22 cellular contexts compared by ENCODE assay signal in the genomic region with DNA sequence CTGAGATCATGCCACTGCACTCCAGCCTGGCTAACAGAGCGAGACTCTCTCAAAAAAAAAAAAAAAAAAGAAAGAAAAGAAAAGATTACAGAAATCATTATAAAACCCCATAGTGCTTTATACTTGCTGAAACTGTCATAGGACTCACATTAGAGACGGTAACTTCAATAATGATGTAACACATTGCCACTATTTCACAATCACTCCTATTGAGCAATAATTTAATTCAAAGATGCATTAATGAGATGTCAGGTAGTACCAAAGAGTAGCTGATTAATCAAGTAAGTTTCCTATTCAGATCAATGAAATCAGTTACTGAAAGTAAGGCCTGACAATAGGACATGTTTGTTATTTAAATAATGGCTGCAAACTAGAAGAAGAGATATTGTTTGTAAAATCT.
"Had no signal": no experiment of that assay in that cellular context is flagged by ENCODE, and none has a peak within 500 bp of the region (broad histone marks: within the 10 kb centered on the region; RNA-seq: fewer than 3 reads in every experiment).

No MANE protein-coding gene starts in this region.

- DNase-seq: dermis blood vessel endothelial cell; effector memory CD4-positive, alpha-beta T cell; erythroblast; esophagus squamous epithelium; head of caudate nucleus; left ventricle myocardium superior; lower lobe of right lung; naive thymus-derived CD8-positive, alpha-beta T cell; nephron progenitor cell; nucleus accumbens; sigmoid colon; stimulated activated CD4-positive, alpha-beta T cell treated with anti-CD3 and anti-CD28 coated beads, Interleukin-2, amount 100 ng/mL, for 24 hours; stimulated activated CD4-positive, alpha-beta T cell treated with anti-CD3 and anti-CD28 coated beads, Interleukin-4, amount 100 ng/mL, for 24 hours; stimulated activated naive CD4-positive, alpha-beta T cell treated with Interleukin-2 at 50 U/mL for 16 hours; substantia nigra; testis; tibial artery; upper lobe of left lung had no signal

- H3K27ac ChIP-seq: coronary artery, esophagus squamous epithelium, lower lobe of right lung, prostate gland, right atrium auricular region, sigmoid colon, testis, tibial artery, upper lobe of left lung had no signal

- H3K9me3 ChIP-seq: prostate gland, right atrium auricular region, sigmoid colon, testis, tibial artery had no signal

- H3K27me3 ChIP-seq: esophagus squamous epithelium, right atrium auricular region, sigmoid colon, testis, tibial artery, upper lobe of left lung had no signal

- H3K36me3 ChIP-seq: esophagus squamous epithelium, lower lobe of right lung, prostate gland, right atrium auricular region, sigmoid colon, tibial artery, upper lobe of left lung had no signal

- ATAC-seq: left ventricle myocardium superior; lower lobe of right lung; naive thymus-derived CD8-positive, alpha-beta T cell; stimulated activated effector memory CD8-positive, alpha-beta T cell treated with anti-CD3 and anti-CD28 coated beads, Interleukin-12 subunit alpha, Interleukin-12 subunit beta, amount 100 ng/mL, for 72 hours had no signal

- H3K4me1 ChIP-seq: esophagus squamous epithelium, lower lobe of right lung, prostate gland, right atrium auricular region, sigmoid colon, testis, tibial artery, upper lobe of left lung had no signal

- H3K4me3 ChIP-seq: coronary artery, esophagus squamous epithelium, lower lobe of right lung, prostate gland, right atrium auricular region, sigmoid colon, testis, tibial artery, upper lobe of left lung had no signal
